ENCODE assay signal across 1 cellular context in genomic region chr2:128270306-128271185, GRCh38.
TF ChIP-seq lines count a peak whose summit lies in the region.

No MANE protein-coding gene starts in this region.

TF ChIP-seq in liver, 16 proteins besides CTCF, POLR2A, EP300 and RAD21 (continued from another document):
- TF ChIP-seq ZBTB33 (IDR thresholded peaks at IDR 0.05) (no peak), HNF4G (IDR thresholded peaks at IDR 0.05) (peak; percentile 91), FOXA1 (IDR thresholded peaks at IDR 0.05) (no peak), NR2F2 (IDR thresholded peaks at IDR 0.05) (peak; percentile 97), FOXA2 (IDR thresholded peaks at IDR 0.05) (no peak), ATF3 (IDR thresholded peaks at IDR 0.05) (no peak), TAF1 (conservative IDR thresholded peaks at IDR 0.05) (no peak), MAX (IDR thresholded peaks at IDR 0.05) (no peak), JUND (IDR thresholded peaks at IDR 0.05) (no peak), EGR1 (IDR thresholded peaks at IDR 0.05; ENCODE audit: low read depth in 2 of 2) (no peak), REST (IDR thresholded peaks at IDR 0.05) (peak; percentile 40), YY1 (IDR thresholded peaks at IDR 0.05) (no peak), SP1 (IDR thresholded peaks at IDR 0.05) (peak; percentile 81)
TF ChIP-seq in liver: peak in this region for 6.
